In the genomic region with DNA sequence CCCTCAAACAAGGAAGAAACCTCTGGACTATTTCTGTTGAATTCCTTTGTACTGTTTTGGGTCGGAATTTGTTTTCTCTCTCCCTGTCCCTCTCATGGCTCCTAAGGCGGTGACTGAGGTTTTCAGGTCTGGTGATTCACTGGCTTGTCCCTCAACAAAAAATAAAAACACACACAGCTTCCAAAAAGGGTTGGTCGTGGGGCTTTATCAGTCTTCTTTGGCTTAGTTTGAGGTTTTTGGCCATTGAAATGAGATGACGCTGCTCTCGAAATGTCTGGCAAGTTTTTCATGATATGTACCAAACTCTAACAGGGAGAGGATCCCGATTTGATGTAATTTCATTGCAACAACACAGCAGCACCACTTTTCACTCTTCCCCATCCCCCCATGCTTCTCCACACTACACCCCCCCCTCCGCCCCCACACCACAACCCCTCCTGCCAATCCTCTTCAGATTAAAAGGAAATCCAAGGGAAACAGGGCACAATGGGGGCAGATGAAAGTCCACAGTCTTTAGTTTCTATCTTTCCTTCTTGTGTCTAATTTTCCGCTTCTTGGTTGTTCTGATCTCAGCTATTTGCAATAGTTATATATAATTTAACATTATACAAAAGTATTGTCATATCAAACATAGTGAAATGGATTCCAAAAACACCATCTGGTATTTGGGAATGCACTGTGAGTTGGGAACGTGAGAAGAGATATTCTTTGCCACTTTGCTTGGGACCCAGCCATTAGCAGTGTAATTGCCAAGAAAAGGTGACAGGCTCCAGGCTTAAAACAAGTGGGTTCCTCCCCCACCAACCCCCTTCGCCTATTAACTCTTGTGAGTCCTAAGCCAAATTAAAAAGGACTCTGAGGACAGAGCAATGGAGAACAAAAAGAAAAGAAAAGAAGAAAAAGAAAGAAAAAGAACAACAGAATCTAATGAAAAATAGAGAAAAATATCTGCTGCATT, we compare ENCODE assay signal across 1 cellular context.
TF ChIP-seq lines count a peak whose summit lies in the region.

No MANE protein-coding gene starts in this region.

TF ChIP-seq in GM23338, 12 proteins besides CTCF, POLR2A, EP300 and RAD21 (continued from another document):
- TF ChIP-seq ZNF462 (CRISPR knock-in tag; IDR thresholded peaks at IDR 0.05) (no peak), POLR2AphosphoS5 (IDR thresholded peaks at IDR 0.05; ENCODE audit: low read depth) (no peak), STAT1 (IDR thresholded peaks at IDR 0.05; ENCODE audit: unreplicated experiment) (no peak), JUNB (IDR thresholded peaks at IDR 0.05; ENCODE audit: unreplicated experiment) (no peak), NANOG (IDR thresholded peaks at IDR 0.05; ENCODE audit: borderline replicate concordance) (no peak), CREB1 (CRISPR knock-in tag; IDR thresholded peaks at IDR 0.05; ENCODE audit: low read depth) (no peak), ZNF331 (CRISPR knock-in tag; IDR thresholded peaks at IDR 0.05; ENCODE audit: low read depth) (no peak), ZNF114 (CRISPR knock-in tag; IDR thresholded peaks at IDR 0.05) (no peak)
- TF ChIP-seq, protein P1, sequence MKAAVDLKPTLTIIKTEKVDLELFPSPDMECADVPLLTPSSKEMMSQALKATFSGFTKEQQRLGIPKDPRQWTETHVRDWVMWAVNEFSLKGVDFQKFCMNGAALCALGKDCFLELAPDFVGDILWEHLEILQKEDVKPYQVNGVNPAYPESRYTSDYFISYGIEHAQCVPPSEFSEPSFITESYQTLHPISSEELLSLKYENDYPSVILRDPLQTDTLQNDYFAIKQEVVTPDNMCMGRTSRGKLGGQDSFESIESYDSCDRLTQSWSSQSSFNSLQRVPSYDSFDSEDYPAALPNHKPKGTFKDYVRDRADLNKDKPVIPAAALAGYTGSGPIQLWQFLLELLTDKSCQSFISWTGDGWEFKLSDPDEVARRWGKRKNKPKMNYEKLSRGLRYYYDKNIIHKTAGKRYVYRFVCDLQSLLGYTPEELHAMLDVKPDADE (IDR thresholded peaks at IDR 0.05) = no peak
- TF ChIP-seq, protein P2, sequence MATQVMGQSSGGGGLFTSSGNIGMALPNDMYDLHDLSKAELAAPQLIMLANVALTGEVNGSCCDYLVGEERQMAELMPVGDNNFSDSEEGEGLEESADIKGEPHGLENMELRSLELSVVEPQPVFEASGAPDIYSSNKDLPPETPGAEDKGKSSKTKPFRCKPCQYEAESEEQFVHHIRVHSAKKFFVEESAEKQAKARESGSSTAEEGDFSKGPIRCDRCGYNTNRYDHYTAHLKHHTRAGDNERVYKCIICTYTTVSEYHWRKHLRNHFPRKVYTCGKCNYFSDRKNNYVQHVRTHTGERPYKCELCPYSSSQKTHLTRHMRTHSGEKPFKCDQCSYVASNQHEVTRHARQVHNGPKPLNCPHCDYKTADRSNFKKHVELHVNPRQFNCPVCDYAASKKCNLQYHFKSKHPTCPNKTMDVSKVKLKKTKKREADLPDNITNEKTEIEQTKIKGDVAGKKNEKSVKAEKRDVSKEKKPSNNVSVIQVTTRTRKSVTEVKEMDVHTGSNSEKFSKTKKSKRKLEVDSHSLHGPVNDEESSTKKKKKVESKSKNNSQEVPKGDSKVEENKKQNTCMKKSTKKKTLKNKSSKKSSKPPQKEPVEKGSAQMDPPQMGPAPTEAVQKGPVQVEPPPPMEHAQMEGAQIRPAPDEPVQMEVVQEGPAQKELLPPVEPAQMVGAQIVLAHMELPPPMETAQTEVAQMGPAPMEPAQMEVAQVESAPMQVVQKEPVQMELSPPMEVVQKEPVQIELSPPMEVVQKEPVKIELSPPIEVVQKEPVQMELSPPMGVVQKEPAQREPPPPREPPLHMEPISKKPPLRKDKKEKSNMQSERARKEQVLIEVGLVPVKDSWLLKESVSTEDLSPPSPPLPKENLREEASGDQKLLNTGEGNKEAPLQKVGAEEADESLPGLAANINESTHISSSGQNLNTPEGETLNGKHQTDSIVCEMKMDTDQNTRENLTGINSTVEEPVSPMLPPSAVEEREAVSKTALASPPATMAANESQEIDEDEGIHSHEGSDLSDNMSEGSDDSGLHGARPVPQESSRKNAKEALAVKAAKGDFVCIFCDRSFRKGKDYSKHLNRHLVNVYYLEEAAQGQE (IDR thresholded peaks at IDR 0.05; ENCODE audit: unreplicated experiment) = no peak
TF ChIP-seq in GM23338: peak in this region for 0.
